8 cellular contexts compared by ENCODE assay signal in the genomic region with DNA sequence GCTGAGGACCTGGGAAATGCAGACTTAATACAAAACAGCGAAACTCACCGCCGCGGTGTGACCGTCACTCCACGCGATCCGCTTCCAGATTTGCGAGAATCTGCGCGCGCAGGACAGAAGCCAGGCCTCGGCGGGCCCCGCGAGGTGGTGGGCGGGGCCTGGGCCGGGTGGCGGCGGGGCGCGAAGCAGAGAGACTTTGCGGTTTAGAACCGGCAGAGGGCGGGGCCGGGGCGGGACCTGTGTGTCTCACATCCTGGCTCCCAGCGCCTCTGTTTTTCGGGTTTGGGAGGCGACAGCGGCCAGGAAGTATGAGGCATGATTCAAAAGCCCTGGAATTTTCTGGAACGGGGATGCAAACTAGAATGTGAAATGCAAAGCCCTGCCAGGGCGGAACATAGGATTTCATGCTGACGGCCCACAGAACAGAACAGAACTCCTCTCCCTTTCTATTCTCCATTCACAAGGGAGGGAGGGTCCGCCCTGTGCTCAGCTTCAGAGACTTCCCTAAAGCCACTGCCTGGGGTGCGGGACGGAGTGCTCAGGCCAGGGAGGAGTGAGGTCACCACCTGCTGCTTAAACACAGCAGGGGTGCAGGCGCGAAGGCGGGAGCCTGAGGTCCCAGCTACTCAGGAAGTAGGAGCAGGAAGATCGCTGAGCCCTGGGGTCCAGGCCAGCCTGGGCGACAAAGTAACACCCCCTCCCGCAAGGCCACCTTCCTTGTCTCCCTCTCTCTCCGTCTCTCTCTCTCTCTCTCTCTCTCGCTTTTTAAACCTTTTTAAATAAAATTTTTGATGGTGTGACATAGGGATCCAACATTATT. TPM values are rescaled to one million over a fixed set of nuclear protein-coding genes. Genes with fewer than 3 reads are reported as not detected.
DNase-seq lines count a peak whose midpoint lies in the region; ATAC-seq and TF ChIP-seq lines count a peak whose summit lies in the region.

No MANE protein-coding gene starts in this region.

- H3K4me3 ChIP-seq in Caco-2 (ENCODE audit: low read depth, low read length) (peak overlapping the region; percentile 66), Panc1 (ENCODE audit: low read depth in 2 of 2, low read length in 2 of 2) (peak overlapping the region; percentile 83 to 91), fibroblast of mammary gland (ENCODE audit: control insufficient read depth, low read depth, low read length) (peak overlapping the region; percentile 91)
- peak overlapping the region; percentile 93 for H3K4me3 ChIP-seq in Jurkat, Clone E6-1 (ENCODE audit: low read length)
- H3K4me3 ChIP-seq in naive thymus-derived CD4-positive, alpha-beta T cell (ENCODE audit: low read length): peak overlapping the region; percentile 80

- H3K36me3 Mint-ChIP-seq in Caco-2 (ENCODE audit: insufficient read depth, unreplicated experiment): peaks cover 31% of the 10 kb centered on the region
- peaks cover 24% of the 10 kb centered on the region for H3K36me3 Mint-ChIP-seq in activated T-helper 2 cell treated with anti-CD3 and anti-CD28 coated beads, Interferon-gamma antibody, Interleukin-2, Interleukin-4, amounts not matched to agents 10 μg/mL and 5 μg/mL and 100 μg/mL, durations not matched to agents 14 hours and 24 hours and 36 hours (ENCODE audit: low read depth)
- H3K36me3 Mint-ChIP-seq in naive thymus-derived CD4-positive, alpha-beta T cell: peaks cover 0 to 22% (median 5%) of the 10 kb centered on the region in 5 donors
- H3K36me3 Mint-ChIP-seq in stimulated activated effector memory CD8-positive, alpha-beta T cell treated with anti-CD3 and anti-CD28 coated beads, Interleukin-12 subunit alpha, Interleukin-12 subunit beta, amount 100 ng/mL, for 72 hours: peaks cover 27% of the 10 kb centered on the region

- H3K9me3 ChIP-seq in Caco-2 (no peaks in the 10 kb centered on the region; the same call in 1 of the 2 replicates), Panc1 (ENCODE audit: control insufficient read depth, insufficient read depth, low read depth, low read length) (no peaks in the 10 kb centered on the region)
- no peaks in the 10 kb centered on the region for H3K9me3 ChIP-seq in naive thymus-derived CD4-positive, alpha-beta T cell (ENCODE audit: control insufficient read depth in 2 of 3, low read length in 3 of 3)

- peak; percentile 75 for ATAC-seq in GM21447 (IDR thresholded peaks at IDR 0.05; ENCODE audit: unreplicated experiment)
- ATAC-seq in Panc1: peak; percentile 98
- ATAC-seq in naive thymus-derived CD4-positive, alpha-beta T cell: peak; percentile 99
- ATAC-seq in stimulated activated effector memory CD8-positive, alpha-beta T cell treated with anti-CD3 and anti-CD28 coated beads, Interleukin-12 subunit alpha, Interleukin-12 subunit beta, amount 100 ng/mL, for 72 hours: peak; percentile 96

- peak overlapping the region; percentile 93 for H3K27ac ChIP-seq in Panc1 (ENCODE audit: low read length)
- H3K27ac ChIP-seq in naive thymus-derived CD4-positive, alpha-beta T cell (ENCODE audit: low read depth, low read length): peak overlapping the region; percentile 85

- H3K4me3 Mint-ChIP-seq in Caco-2 (ENCODE audit: unreplicated experiment): peak overlapping the region; percentile 80
- peak overlapping the region; percentile 95 for H3K4me3 Mint-ChIP-seq in activated T-helper 2 cell treated with anti-CD3 and anti-CD28 coated beads, Interferon-gamma antibody, Interleukin-2, Interleukin-4, amounts not matched to agents 10 μg/mL and 5 μg/mL and 100 μg/mL, durations not matched to agents 14 hours and 24 hours and 36 hours (ENCODE audit: low read depth)
- peak overlapping the region; percentile 92 to 99 (median 96) for H3K4me3 Mint-ChIP-seq in naive thymus-derived CD4-positive, alpha-beta T cell
- peak overlapping the region; percentile 96 for H3K4me3 Mint-ChIP-seq in stimulated activated effector memory CD8-positive, alpha-beta T cell treated with anti-CD3 and anti-CD28 coated beads, Interleukin-12 subunit alpha, Interleukin-12 subunit beta, amount 100 ng/mL, for 72 hours

- BruUV-seq in Caco-2 (replicated peaks; lab: Mats Ljungman, UMichigan): TSS peak; percentile 59
- TSS peak; percentile 95 for BruUV-seq in Panc1 (replicated peaks; lab: Mats Ljungman, UMichigan)

- peaks cover 26% of the 10 kb centered on the region for H3K4me1 Mint-ChIP-seq in Caco-2 (ENCODE audit: low read depth, unreplicated experiment)
- peaks cover 22% of the 10 kb centered on the region for H3K4me1 Mint-ChIP-seq in activated T-helper 2 cell treated with anti-CD3 and anti-CD28 coated beads, Interferon-gamma antibody, Interleukin-2, Interleukin-4, amounts not matched to agents 10 μg/mL and 5 μg/mL and 100 μg/mL, durations not matched to agents 14 hours and 24 hours and 36 hours (ENCODE audit: low read depth)
- peaks cover 18 to 33% (median 30%) of the 10 kb centered on the region in 7 donors for H3K4me1 Mint-ChIP-seq in naive thymus-derived CD4-positive, alpha-beta T cell
- H3K4me1 Mint-ChIP-seq in stimulated activated effector memory CD8-positive, alpha-beta T cell treated with anti-CD3 and anti-CD28 coated beads, Interleukin-12 subunit alpha, Interleukin-12 subunit beta, amount 100 ng/mL, for 72 hours: peaks cover 38% of the 10 kb centered on the region

- H3K4me1 ChIP-seq in Caco-2 (0 out of 2 replicates have a peak, but pooled peaks cover 9% of the 10 kb centered on the region), Panc1 (ENCODE audit: control insufficient read depth, insufficient read depth, low read length) (peaks cover 8% of the 10 kb centered on the region)
- peaks cover 6 to 9% of the 10 kb centered on the region in 2 donors for H3K4me1 ChIP-seq in naive thymus-derived CD4-positive, alpha-beta T cell (ENCODE audit: control insufficient read depth in 2 of 2, insufficient read depth in 2 of 2, low read length in 2 of 2)

- DNase-seq in Caco-2 (peak; percentile 92 to 93), Panc1 (ENCODE audit: low read depth, low spot score) (peak; percentile 45), fibroblast of mammary gland (ENCODE audit: low read depth) (peak; percentile 93)
- peak; percentile 78 for DNase-seq in Jurkat, Clone E6-1 (ENCODE audit: low read depth, low spot score)
- peak; percentile 86 for DNase-seq in activated T-helper 2 cell treated with anti-CD3 and anti-CD28 coated beads, Interferon-gamma antibody, Interleukin-2, Interleukin-4, amounts not matched to agents 10 μg/mL and 5 μg/mL and 100 μg/mL, durations not matched to agents 14 hours and 24 hours and 36 hours (ENCODE audit: low spot score)
- DNase-seq in naive thymus-derived CD4-positive, alpha-beta T cell: peak; percentile 81 to 91 (median 87)
- DNase-seq in stimulated activated effector memory CD8-positive, alpha-beta T cell treated with anti-CD3 and anti-CD28 coated beads, Interleukin-12 subunit alpha, Interleukin-12 subunit beta, amount 100 ng/mL, for 72 hours (ENCODE audit: low spot score in 2 of 2): peak; percentile 87 to 92

- H3K36me3 ChIP-seq in Caco-2 (ENCODE audit: control insufficient read depth, insufficient read depth, low read length) (no peaks in the 10 kb centered on the region; the same call in 1 of the 2 replicates), Panc1 (ENCODE audit: control insufficient read depth, insufficient read depth, low read length) (no peaks in the 10 kb centered on the region)
- no peaks in the 10 kb centered on the region for H3K36me3 ChIP-seq in naive thymus-derived CD4-positive, alpha-beta T cell (ENCODE audit: control insufficient read depth in 2 of 3, insufficient read depth in 3 of 3, low read length in 3 of 3)

- H3K27me3 Mint-ChIP-seq in Caco-2 (ENCODE audit: insufficient read depth, unreplicated experiment): no peaks in the 10 kb centered on the region
- no peaks in the 10 kb centered on the region for H3K27me3 Mint-ChIP-seq in activated T-helper 2 cell treated with anti-CD3 and anti-CD28 coated beads, Interferon-gamma antibody, Interleukin-2, Interleukin-4, amounts not matched to agents 10 μg/mL and 5 μg/mL and 100 μg/mL, durations not matched to agents 14 hours and 24 hours and 36 hours (ENCODE audit: low read depth)
- H3K27me3 Mint-ChIP-seq in naive thymus-derived CD4-positive, alpha-beta T cell: no peaks in the 10 kb centered on the region

- H3K27ac Mint-ChIP-seq in Caco-2 (ENCODE audit: unreplicated experiment): peak overlapping the region; percentile 69
- H3K27ac Mint-ChIP-seq in activated T-helper 2 cell treated with anti-CD3 and anti-CD28 coated beads, Interferon-gamma antibody, Interleukin-2, Interleukin-4, amounts not matched to agents 10 μg/mL and 5 μg/mL and 100 μg/mL, durations not matched to agents 14 hours and 24 hours and 36 hours: peak overlapping the region; percentile 94
- H3K27ac Mint-ChIP-seq in naive thymus-derived CD4-positive, alpha-beta T cell: peak overlapping the region; percentile 89 to 97 (median 94)
- H3K27ac Mint-ChIP-seq in stimulated activated effector memory CD8-positive, alpha-beta T cell treated with anti-CD3 and anti-CD28 coated beads, Interleukin-12 subunit alpha, Interleukin-12 subunit beta, amount 100 ng/mL, for 72 hours: peak overlapping the region; percentile 97

- in situ Hi-C loops in Panc1 (cut with HindIII; ENCODE audit: low pct_unique_long_range_greater_than_20kb, low sequenced_read_pairs): no loop called here

- intact Hi-C loops in Caco-2 (cut with micrococcal nuclease; ENCODE audit: unreplicated experiment) (loop anchor here (1.0 to 2.0 kb wide), 2 partner anchors 44 to 52 kb away; a partner anchor contains a TSS), Panc1 (cut with micrococcal nuclease; ENCODE audit: unreplicated experiment) (no loop called here)
- intact Hi-C loops in activated T-helper 2 cell treated with anti-CD3 and anti-CD28 coated beads, Interferon-gamma antibody, Interleukin-2, Interleukin-4, amounts not matched to agents 10 μg/mL and 5 μg/mL and 100 μg/mL, durations not matched to agents 14 hours and 24 hours and 36 hours (cut with micrococcal nuclease): loop anchor here (2.0 kb wide), 2 partner anchors 44 to 52 kb away; a partner anchor contains a TSS
- intact Hi-C loops in naive thymus-derived CD4-positive, alpha-beta T cell (cut with micrococcal nuclease): loop anchor here (1.0 to 2.0 kb wide), 10 partner anchors 44 to 675 kb away; a partner anchor contains a TSS

- peaks cover 10% of the 10 kb centered on the region for H3K9me3 Mint-ChIP-seq in Caco-2 (ENCODE audit: unreplicated experiment)
- H3K9me3 Mint-ChIP-seq in activated T-helper 2 cell treated with anti-CD3 and anti-CD28 coated beads, Interferon-gamma antibody, Interleukin-2, Interleukin-4, amounts not matched to agents 10 μg/mL and 5 μg/mL and 100 μg/mL, durations not matched to agents 14 hours and 24 hours and 36 hours: peaks cover 16% of the 10 kb centered on the region
- peaks cover 0 to 13% (median 0%) of the 10 kb centered on the region in 11 donors for H3K9me3 Mint-ChIP-seq in naive thymus-derived CD4-positive, alpha-beta T cell
- H3K9me3 Mint-ChIP-seq in stimulated activated effector memory CD8-positive, alpha-beta T cell treated with anti-CD3 and anti-CD28 coated beads, Interleukin-12 subunit alpha, Interleukin-12 subunit beta, amount 100 ng/mL, for 72 hours: no peaks in the 10 kb centered on the region

- POLR2A ChIA-PET in Caco-2 (lab: Charles Lee): no interaction called here
- POLR2A ChIA-PET in Panc1 (lab: Charles Lee): no interaction called here
- POLR2A ChIA-PET in naive thymus-derived CD4-positive, alpha-beta T cell (lab: Charles Lee): interaction anchor here (0.6 kb wide), 1 partner anchor 13 kb away, joined by 3 read pairs; no protein-coding TSS in a partner anchor

- peak; percentile 18 to 52 for TF ChIP-seq CTCF in Caco-2 (IDR thresholded peaks at IDR 0.05; ENCODE audit: insufficient read depth in 1 of 2, low read depth in 1 of 2, low read length in 1 of 2, severe bottlenecking in 1 of 2, unreplicated experiment in 1 of 2)
- no peak for TF ChIP-seq CTCF in Panc1 (IDR thresholded peaks at IDR 0.05)
- no peak for TF ChIP-seq CTCF in fibroblast of mammary gland (conservative IDR thresholded peaks at IDR 0.05; ENCODE audit: control insufficient read depth, insufficient read depth, low read depth, low read length)

- CTCF ChIA-PET in Caco-2 (lab: Charles Lee) (interaction anchor here (0.6 kb wide), 1 partner anchor 74 kb away, joined by 4 read pairs; no protein-coding TSS in a partner anchor), Panc1 (lab: Charles Lee) (no interaction called here)
- CTCF ChIA-PET in naive thymus-derived CD4-positive, alpha-beta T cell (lab: Charles Lee): no interaction called here

- H3K27me3 ChIP-seq in Caco-2 (replicated peaks; ENCODE audit: control insufficient read depth, insufficient read depth, low read length) (no peaks in the 10 kb centered on the region), Panc1 (ENCODE audit: control insufficient read depth, insufficient read depth, low read length) (no peaks in the 10 kb centered on the region)
- no peaks in the 10 kb centered on the region for H3K27me3 ChIP-seq in naive thymus-derived CD4-positive, alpha-beta T cell (ENCODE audit: control insufficient read depth in 2 of 2, insufficient read depth in 2 of 2, low read length in 2 of 2)

RNA-seq across cellular contexts. Expression of a gene that starts 44.2 kb away (rescaled TPM):
- total RNA-seq in Caco-2 (2022): 27.5 and 28.5 TPM in 2 replicates
- 5.9 TPM for polyA plus RNA-seq in Jurkat, Clone E6-1 (2012; ENCODE audit: insufficient read depth, insufficient read length)
- 16.6 TPM for total RNA-seq in Panc1 (2021; ENCODE audit: unreplicated experiment)
- polyA plus RNA-seq in Panc1 (2012; ENCODE audit: insufficient read length): 2.6 TPM
- 15.6 and 17.3 TPM in 2 replicates for total RNA-seq in activated T-helper 2 cell treated with anti-CD3 and anti-CD28 coated beads, Interferon-gamma antibody, Interleukin-2, Interleukin-4, amounts not matched to agents 10 μg/mL and 5 μg/mL and 100 μg/mL, durations not matched to agents 14 hours and 24 hours and 36 hours
- 10 to 100 TPM; 23.4 to 56.0 (median 36.8) TPM for total RNA-seq in naive thymus-derived CD4-positive, alpha-beta T cell
- polyA plus RNA-seq in naive thymus-derived CD4-positive, alpha-beta T cell: 10 to 100 TPM; 32.6 to 43.5 TPM

RNA-seq across cellular contexts. Expression of a gene that starts 52.5 kb away (rescaled TPM):
- 36.8 and 39.4 TPM in 2 replicates for total RNA-seq in Caco-2 (2022)
- polyA plus RNA-seq in Jurkat, Clone E6-1 (2012; ENCODE audit: insufficient read depth, insufficient read length): 29.9 TPM
- total RNA-seq in Panc1 (2021; ENCODE audit: unreplicated experiment): 31.9 TPM
- polyA plus RNA-seq in Panc1 (2012; ENCODE audit: insufficient read length): 11.7 TPM
- 23.1 and 24.1 TPM in 2 replicates for total RNA-seq in activated T-helper 2 cell treated with anti-CD3 and anti-CD28 coated beads, Interferon-gamma antibody, Interleukin-2, Interleukin-4, amounts not matched to agents 10 μg/mL and 5 μg/mL and 100 μg/mL, durations not matched to agents 14 hours and 24 hours and 36 hours
- 100 to 1,000 TPM in 2 of 5 experiments, 10 to 100 TPM in 3; 49.7 to 113 (median 70.5) TPM for total RNA-seq in naive thymus-derived CD4-positive, alpha-beta T cell
- polyA plus RNA-seq in naive thymus-derived CD4-positive, alpha-beta T cell: 10 to 100 TPM; 17.2 to 21.8 TPM

Comparison
In these comparisons a context has a peak if more than half of its experiments do, and no peak if none do; other contexts are left out.
1. Peak in every context shown above with its lines: DNase-seq, ATAC-seq, H3K4me3 ChIP-seq and H3K27ac ChIP-seq.
2. CTCF ChIP-seq: peak in Caco-2 (2 of 2); none in Panc1 (single experiment) and fibroblast of mammary gland (single experiment).